Comparison of ENCODE assay signal across 22 cellular contexts in genomic region chr10:10855178-10855577, GRCh38.
DNase-seq lines count a peak whose midpoint lies in the region; ATAC-seq and TF ChIP-seq lines count a peak whose summit lies in the region.
"Had no signal": no experiment of that assay in that cellular context is flagged by ENCODE, and none has a peak within 500 bp of the region (broad histone marks: within the 10 kb centered on the region; RNA-seq: fewer than 3 reads in every experiment).

No MANE protein-coding gene starts in this region.

- 0 to 29% (median 22%) methylated on average over 1 of the region's 1 CpG for WGBS in adrenal gland, 4 donors

- peaks cover 9% of the 10 kb centered on the region for H3K27me3 Mint-ChIP-seq in activated naive CD8-positive, alpha-beta T cell treated with anti-CD3 and anti-CD28 coated beads, Interleukin-2, amount 10 ng/mL, durations not matched to agents 7 days and 5 days
- peaks cover 16% of the 10 kb centered on the region for H3K27me3 Mint-ChIP-seq in activated naive CD8-positive, alpha-beta T cell treated with anti-CD3 and anti-CD28 coated beads for 36 hours
- peaks cover 12% of the 10 kb centered on the region for H3K27me3 Mint-ChIP-seq in activated T-helper 1 cell treated with anti-CD3 and anti-CD28 coated beads, Interleukin-12 subunit alpha, Interleukin-12 subunit beta, Interleukin-2, Interleukin-4 antibody, amounts not matched to agents 30 ng/mL and 10 ng/mL and 1 ng/mL, durations not matched to agents 14 hours and 24 hours and 36 hours (ENCODE audit: insufficient read depth)

- H3K4me1 ChIP-seq in adrenal gland (replicated peaks in 1 of 2): no peaks in the 10 kb centered on the region
- H3K4me1 ChIP-seq: upper lobe of right lung had no signal

- POLR2A ChIA-PET in activated naive CD8-positive, alpha-beta T cell treated with anti-CD3 and anti-CD28 coated beads, Interleukin-2, amount 10 ng/mL, durations not matched to agents 7 days and 5 days (lab: Charles Lee): no interaction called here

- H3K36me3 ChIP-seq in adrenal gland (replicated peaks in 1 of 2): no peaks in the 10 kb centered on the region
- H3K36me3 ChIP-seq: ovary, upper lobe of right lung had no signal

- intact Hi-C loops in activated T-helper 1 cell treated with anti-CD3 and anti-CD28 coated beads, Interleukin-12 subunit alpha, Interleukin-12 subunit beta, Interleukin-2, Interleukin-4 antibody, amounts not matched to agents 30 ng/mL and 10 ng/mL and 1 ng/mL, durations not matched to agents 14 hours and 24 hours and 36 hours (cut with micrococcal nuclease): no loop called here
- intact Hi-C loops in adrenal gland (cut with DNase I): no loop called here

- DNase-seq in activated naive CD8-positive, alpha-beta T cell treated with anti-CD3 and anti-CD28 coated beads, Interleukin-2, amount 10 ng/mL, durations not matched to agents 7 days and 5 days: no peak
- no peak for DNase-seq in activated naive CD8-positive, alpha-beta T cell treated with anti-CD3 and anti-CD28 coated beads for 36 hours
- peak; percentile 7 for DNase-seq in activated T-helper 1 cell treated with anti-CD3 and anti-CD28 coated beads, Interleukin-12 subunit alpha, Interleukin-12 subunit beta, Interleukin-2, Interleukin-4 antibody, amounts not matched to agents 30 ng/mL and 10 ng/mL and 1 ng/mL, durations not matched to agents 14 hours and 24 hours and 36 hours (ENCODE audit: low spot score)
- DNase-seq in stimulated activated effector memory CD8-positive, alpha-beta T cell treated with anti-CD3 and anti-CD28 coated beads, Interleukin-12 subunit alpha, Interleukin-12 subunit beta, amount 100 ng/mL, for 72 hours (ENCODE audit: low spot score in 2 of 2): no peak
- no peak for DNase-seq in adrenal gland
- DNase-seq in SKM-1 (lab: John Stamatoyannopoulos, UW; ENCODE audit: unreplicated experiment): no peak
- DNase-seq in activated T-cell treated with anti-CD3 and anti-CD28 coated beads for 4 hours: no peak
- DNase-seq: activated gamma-delta T cell; CD4-positive, alpha-beta T cell; DND-41; head of caudate nucleus; islet precursor cell; MM.1S; NCI-H2029; NCI-H526; ovary; small intestine; stimulated activated naive CD4-positive, alpha-beta T cell; upper lobe of right lung had no signal

- peaks cover 5% of the 10 kb centered on the region for H3K4me1 Mint-ChIP-seq in activated naive CD8-positive, alpha-beta T cell treated with anti-CD3 and anti-CD28 coated beads, Interleukin-2, amount 10 ng/mL, durations not matched to agents 7 days and 5 days
- peaks cover 4% of the 10 kb centered on the region for H3K4me1 Mint-ChIP-seq in activated naive CD8-positive, alpha-beta T cell treated with anti-CD3 and anti-CD28 coated beads for 36 hours
- H3K4me1 Mint-ChIP-seq in activated T-helper 1 cell treated with anti-CD3 and anti-CD28 coated beads, Interleukin-12 subunit alpha, Interleukin-12 subunit beta, Interleukin-2, Interleukin-4 antibody, amounts not matched to agents 30 ng/mL and 10 ng/mL and 1 ng/mL, durations not matched to agents 14 hours and 24 hours and 36 hours (ENCODE audit: low read depth): peaks cover 10% of the 10 kb centered on the region
- peaks cover 4% of the 10 kb centered on the region for H3K4me1 Mint-ChIP-seq in stimulated activated effector memory CD8-positive, alpha-beta T cell treated with anti-CD3 and anti-CD28 coated beads, Interleukin-12 subunit alpha, Interleukin-12 subunit beta, amount 100 ng/mL, for 72 hours
- H3K4me1 Mint-ChIP-seq: WTC11 had no signal

- no peak for TF ChIP-seq POLR2A in adrenal gland (IDR thresholded peaks at IDR 0.05)

- H3K9me3 Mint-ChIP-seq in activated naive CD8-positive, alpha-beta T cell treated with anti-CD3 and anti-CD28 coated beads, Interleukin-2, amount 10 ng/mL, durations not matched to agents 7 days and 5 days: no peaks in the 10 kb centered on the region
- H3K9me3 Mint-ChIP-seq in activated naive CD8-positive, alpha-beta T cell treated with anti-CD3 and anti-CD28 coated beads for 36 hours: no peaks in the 10 kb centered on the region
- no peaks in the 10 kb centered on the region for H3K9me3 Mint-ChIP-seq in activated T-helper 1 cell treated with anti-CD3 and anti-CD28 coated beads, Interleukin-12 subunit alpha, Interleukin-12 subunit beta, Interleukin-2, Interleukin-4 antibody, amounts not matched to agents 30 ng/mL and 10 ng/mL and 1 ng/mL, durations not matched to agents 14 hours and 24 hours and 36 hours
- no peaks in the 10 kb centered on the region for H3K9me3 Mint-ChIP-seq in stimulated activated effector memory CD8-positive, alpha-beta T cell treated with anti-CD3 and anti-CD28 coated beads, Interleukin-12 subunit alpha, Interleukin-12 subunit beta, amount 100 ng/mL, for 72 hours
- H3K9me3 Mint-ChIP-seq: CD4-positive, alpha-beta T cell; WTC11 had no signal

- ATAC-seq in activated naive CD8-positive, alpha-beta T cell treated with anti-CD3 and anti-CD28 coated beads, Interleukin-2, amount 10 ng/mL, durations not matched to agents 7 days and 5 days (ENCODE audit: low read depth): peak; percentile 39
- ATAC-seq in HG02759 (IDR thresholded peaks at IDR 0.05; ENCODE audit: unreplicated experiment): peak; percentile 49
- peak; percentile 45 for ATAC-seq in stimulated activated effector memory CD8-positive, alpha-beta T cell treated with anti-CD3 and anti-CD28 coated beads, Interleukin-12 subunit alpha, Interleukin-12 subunit beta, amount 100 ng/mL, for 72 hours
- ATAC-seq: HepG2, upper lobe of right lung, WTC11 had no signal

- H3K27me3 ChIP-seq in adrenal gland: no peaks in the 10 kb centered on the region
- H3K27me3 ChIP-seq: ovary, upper lobe of right lung had no signal

- H3K27ac ChIP-seq in adrenal gland: no peak overlapping the region
- H3K27ac ChIP-seq: ovary, upper lobe of right lung had no signal

- TF ChIP-seq CTCF in adrenal gland (IDR thresholded peaks at IDR 0.05): no peak

- H3K4me3 Mint-ChIP-seq in activated naive CD8-positive, alpha-beta T cell treated with anti-CD3 and anti-CD28 coated beads, Interleukin-2, amount 10 ng/mL, durations not matched to agents 7 days and 5 days: no peak overlapping the region
- no peak overlapping the region for H3K4me3 Mint-ChIP-seq in activated naive CD8-positive, alpha-beta T cell treated with anti-CD3 and anti-CD28 coated beads for 36 hours
- no peak overlapping the region for H3K4me3 Mint-ChIP-seq in activated T-helper 1 cell treated with anti-CD3 and anti-CD28 coated beads, Interleukin-12 subunit alpha, Interleukin-12 subunit beta, Interleukin-2, Interleukin-4 antibody, amounts not matched to agents 30 ng/mL and 10 ng/mL and 1 ng/mL, durations not matched to agents 14 hours and 24 hours and 36 hours
- H3K4me3 Mint-ChIP-seq in stimulated activated effector memory CD8-positive, alpha-beta T cell treated with anti-CD3 and anti-CD28 coated beads, Interleukin-12 subunit alpha, Interleukin-12 subunit beta, amount 100 ng/mL, for 72 hours: no peak overlapping the region
- H3K4me3 Mint-ChIP-seq: CD4-positive, alpha-beta T cell; WTC11 had no signal

- no peak overlapping the region for H3K4me3 ChIP-seq in adrenal gland
- H3K4me3 ChIP-seq: ovary, upper lobe of right lung had no signal

- H3K36me3 Mint-ChIP-seq in activated naive CD8-positive, alpha-beta T cell treated with anti-CD3 and anti-CD28 coated beads, Interleukin-2, amount 10 ng/mL, durations not matched to agents 7 days and 5 days: no peaks in the 10 kb centered on the region
- H3K36me3 Mint-ChIP-seq in activated naive CD8-positive, alpha-beta T cell treated with anti-CD3 and anti-CD28 coated beads for 36 hours: no peaks in the 10 kb centered on the region
- H3K36me3 Mint-ChIP-seq in activated T-helper 1 cell treated with anti-CD3 and anti-CD28 coated beads, Interleukin-12 subunit alpha, Interleukin-12 subunit beta, Interleukin-2, Interleukin-4 antibody, amounts not matched to agents 30 ng/mL and 10 ng/mL and 1 ng/mL, durations not matched to agents 14 hours and 24 hours and 36 hours (ENCODE audit: low read depth): no peaks in the 10 kb centered on the region
- H3K36me3 Mint-ChIP-seq in stimulated activated effector memory CD8-positive, alpha-beta T cell treated with anti-CD3 and anti-CD28 coated beads, Interleukin-12 subunit alpha, Interleukin-12 subunit beta, amount 100 ng/mL, for 72 hours: no peaks in the 10 kb centered on the region
- H3K36me3 Mint-ChIP-seq: WTC11 had no signal

- no peaks in the 10 kb centered on the region for H3K9me3 ChIP-seq in adrenal gland (replicated peaks in 1 of 3)
- H3K9me3 ChIP-seq: ovary, upper lobe of right lung had no signal

- H3K27ac Mint-ChIP-seq in activated naive CD8-positive, alpha-beta T cell treated with anti-CD3 and anti-CD28 coated beads, Interleukin-2, amount 10 ng/mL, durations not matched to agents 7 days and 5 days: no peak overlapping the region
- no peak overlapping the region for H3K27ac Mint-ChIP-seq in activated naive CD8-positive, alpha-beta T cell treated with anti-CD3 and anti-CD28 coated beads for 36 hours
- no peak overlapping the region for H3K27ac Mint-ChIP-seq in activated T-helper 1 cell treated with anti-CD3 and anti-CD28 coated beads, Interleukin-12 subunit alpha, Interleukin-12 subunit beta, Interleukin-2, Interleukin-4 antibody, amounts not matched to agents 30 ng/mL and 10 ng/mL and 1 ng/mL, durations not matched to agents 14 hours and 24 hours and 36 hours
- H3K27ac Mint-ChIP-seq in stimulated activated effector memory CD8-positive, alpha-beta T cell treated with anti-CD3 and anti-CD28 coated beads, Interleukin-12 subunit alpha, Interleukin-12 subunit beta, amount 100 ng/mL, for 72 hours: no peak overlapping the region
- H3K27ac Mint-ChIP-seq: CD4-positive, alpha-beta T cell; WTC11 had no signal
